19 cellular contexts compared by ENCODE assay signal in genomic region chr15:78102211-78102610, GRCh38. TPM values are rescaled to one million over a fixed set of nuclear protein-coding genes. Genes with fewer than 3 reads are reported as not detected.
"Had no signal": no experiment of that assay in that cellular context is flagged by ENCODE, and none has a peak within 500 bp of the region (broad histone marks: within the 10 kb centered on the region; RNA-seq: fewer than 3 reads in every experiment).

No MANE protein-coding gene starts in this region.

- H3K4me1 ChIP-seq: left ventricle myocardium inferior, psoas muscle, sigmoid colon had no signal

- H3K36me3 Mint-ChIP-seq: memory B cell had no signal

- DNase-seq: activated CD4-positive, alpha-beta T cell treated with anti-CD3 and anti-CD28 coated beads, Interleukin-2, amount 50 U/mL, for 1 hour; activated CD8-positive, alpha-beta memory T cell treated with anti-CD3 and anti-CD28 coated beads, Interleukin-2, amount 50 U/mL, for 48 hours; cortex of kidney; effector memory CD4-positive, alpha-beta T cell; left ventricle myocardium inferior; nephron progenitor cell; psoas muscle; stimulated activated CD4-positive, alpha-beta T cell treated with anti-CD3 and anti-CD28 coated beads, Interleukin-12 subunit alpha, Interleukin-12 subunit beta, amount 100 ng/mL, for 4 hours; stimulated activated naive CD4-positive, alpha-beta T cell treated with Interleukin-2 at 50 U/mL for 16 hours; SW 1271; upper lobe of left lung had no signal

- H3K4me3 ChIP-seq: left ventricle myocardium inferior, psoas muscle, sigmoid colon, SJCRH30, upper lobe of left lung had no signal

- H3K4me3 Mint-ChIP-seq: memory B cell, nephron progenitor cell, WTC11 had no signal

- ATAC-seq: psoas muscle had no signal

- H3K27ac Mint-ChIP-seq: memory B cell, nephron progenitor cell, WTC11 had no signal

- H3K27ac ChIP-seq: left ventricle myocardium inferior, psoas muscle, sigmoid colon, SJCRH30 had no signal

- H3K27me3 ChIP-seq: sigmoid colon, SJCRH30, upper lobe of left lung had no signal

- H3K27me3 Mint-ChIP-seq: memory B cell had no signal

- H3K4me1 Mint-ChIP-seq: WTC11 had no signal

- H3K9me3 ChIP-seq: left ventricle myocardium inferior, psoas muscle, sigmoid colon, SJCRH30, upper lobe of left lung had no signal

- H3K9me3 Mint-ChIP-seq: memory B cell, nephron progenitor cell, WTC11 had no signal

- H3K36me3 ChIP-seq: left ventricle myocardium inferior, sigmoid colon, SJCRH30, upper lobe of left lung had no signal

RNA-seq across cellular contexts. Expression of gene SH2D7, which starts 9.8 kb away (rescaled TPM):
- total RNA-seq: cardiac septum, epithelial cell of proximal tubule, left ventricle myocardium inferior, osteoblast, psoas muscle, sigmoid colon, WTC11 had no signal
- polyA plus RNA-seq: keratinocyte, psoas muscle had no signal
